29 cellular contexts compared by ENCODE assay signal in the genomic region with DNA sequence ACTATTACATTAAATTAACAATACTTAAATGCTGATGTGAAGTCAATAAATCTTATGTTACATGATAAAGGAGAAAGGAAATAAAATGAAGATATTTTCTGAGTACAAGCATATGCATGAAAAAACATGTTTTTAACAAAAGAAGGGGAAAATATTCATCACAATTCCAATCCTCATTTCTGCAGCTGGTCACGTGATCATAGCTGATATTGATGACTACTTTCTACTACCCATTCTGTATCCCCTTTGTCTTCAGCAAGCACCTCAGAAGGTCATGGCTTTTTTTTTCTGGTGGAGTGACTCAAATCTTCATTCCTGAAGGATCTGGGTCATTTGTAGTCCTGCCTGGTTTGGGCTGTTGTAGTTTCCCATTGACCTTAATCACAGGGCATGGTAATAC.
"Had no signal": no experiment of that assay in that cellular context is flagged by ENCODE, and none has a peak within 500 bp of the region (broad histone marks: within the 10 kb centered on the region; RNA-seq: fewer than 3 reads in every experiment).

No MANE protein-coding gene starts in this region.

- FAIRE-seq: colon, endometrium, endothelial cell of umbilical vein, frontal cortex had no signal

- H3K9me3 Mint-ChIP-seq: dendritic cell treated with granulocyte-macrophage colony-stimulating factor and Interleukin-4, amounts not matched to agents 40 ng/mL and 50 ng/mL, for 4 days; effector memory CD8-positive, alpha-beta T cell had no signal

- H3K4me3 ChIP-seq: colonic mucosa, coronary artery, dorsolateral prefrontal cortex, esophagus muscularis mucosa, esophagus squamous epithelium, gastrocnemius medialis, gastroesophageal sphincter, heart left ventricle, heart right ventricle had no signal

- H3K27me3 ChIP-seq: colonic mucosa, dorsolateral prefrontal cortex, esophagus muscularis mucosa, esophagus squamous epithelium, gastrocnemius medialis, gastroesophageal sphincter, heart left ventricle, heart right ventricle had no signal

- DNase-seq: colonic mucosa; cortex of kidney; dermis blood vessel endothelial cell; dorsolateral prefrontal cortex; effector CD4-positive, alpha-beta T cell; effector CD8-positive, alpha-beta T cell; effector memory CD4-positive, alpha-beta T cell; effector memory CD8-positive, alpha-beta T cell; endodermal cell; erythroblast; esophagus squamous epithelium; foreskin fibroblast; foreskin keratinocyte; foreskin melanocyte; gastrocnemius medialis; glutamatergic neuron; head of caudate nucleus; heart left ventricle; heart right ventricle had no signal

- H3K36me3 ChIP-seq: colonic mucosa, esophagus muscularis mucosa, esophagus squamous epithelium, gastrocnemius medialis, gastroesophageal sphincter, heart left ventricle, heart right ventricle had no signal

- H3K9me3 ChIP-seq: colonic mucosa, esophagus squamous epithelium, gastrocnemius medialis had no signal

- H3K4me1 ChIP-seq: colonic mucosa, esophagus muscularis mucosa, esophagus squamous epithelium, foreskin keratinocyte, gastrocnemius medialis had no signal

- ATAC-seq: effector memory CD8-positive, alpha-beta T cell; esophagus mucosa; foreskin keratinocyte; gastrocnemius medialis; gastroesophageal sphincter; heart left ventricle; heart right ventricle had no signal

- H3K27ac Mint-ChIP-seq: dendritic cell treated with granulocyte-macrophage colony-stimulating factor and Interleukin-4, amounts not matched to agents 40 ng/mL and 50 ng/mL, for 4 days; effector memory CD8-positive, alpha-beta T cell; endodermal cell had no signal

- H3K4me3 Mint-ChIP-seq: dendritic cell treated with granulocyte-macrophage colony-stimulating factor and Interleukin-4, amounts not matched to agents 40 ng/mL and 50 ng/mL, for 4 days; effector memory CD8-positive, alpha-beta T cell; endodermal cell had no signal

- H3K27me3 Mint-ChIP-seq: dendritic cell treated with granulocyte-macrophage colony-stimulating factor and Interleukin-4, amounts not matched to agents 40 ng/mL and 50 ng/mL, for 4 days had no signal

- H3K27ac ChIP-seq: colonic mucosa, coronary artery, dorsolateral prefrontal cortex, epithelial cell of prostate, esophagus muscularis mucosa, esophagus squamous epithelium, foreskin keratinocyte, gastrocnemius medialis, gastroesophageal sphincter, heart left ventricle, heart right ventricle had no signal
